Comparison of ENCODE assay signal across 13 cellular contexts in genomic region chr12:77070382-77071294, GRCh38.
DNase-seq lines count a peak whose midpoint lies in the region; ATAC-seq and TF ChIP-seq lines count a peak whose summit lies in the region.
"Had no signal": no experiment of that assay in that cellular context is flagged by ENCODE, and none has a peak within 500 bp of the region (broad histone marks: within the 10 kb centered on the region; RNA-seq: fewer than 3 reads in every experiment).

No MANE protein-coding gene starts in this region.

- TF ChIP-seq CTCF in MM.1S (IDR thresholded peaks at IDR 0.05; ENCODE audit: low read length), result no peak

- H3K36me3 ChIP-seq in MM.1S (replicated peaks; ENCODE audit: insufficient read depth, low read length), result no peaks in the 10 kb centered on the region
- H3K36me3 ChIP-seq: BLaER1 treated with 17β-estradiol and CSF1 and Interleukin-3, amounts not matched to agents 10 nM and 100 nM; colonic mucosa; sigmoid colon had no signal

- no peak overlapping the region for H3K4me3 ChIP-seq in MM.1S (ENCODE audit: low read length)
- H3K4me3 ChIP-seq: BLaER1 treated with 17β-estradiol and CSF1 and Interleukin-3, amounts not matched to agents 10 nM and 100 nM; colonic mucosa; sigmoid colon had no signal

- no peak overlapping the region for H3K9ac ChIP-seq in MM.1S (ENCODE audit: low read length)
- H3K9ac ChIP-seq: BLaER1 treated with 17β-estradiol and CSF1 and Interleukin-3, amounts not matched to agents 10 nM and 100 nM had no signal

- no peak overlapping the region for H2AFZ ChIP-seq in MM.1S (ENCODE audit: low read length)

- H3K4me1 ChIP-seq in MM.1S (ENCODE audit: low read length), result peaks cover 16% of the 10 kb centered on the region
- H3K4me1 ChIP-seq: colonic mucosa, sigmoid colon had no signal

- DNase-seq in MM.1S (peak; percentile 67), pons (ENCODE audit: low spot score) (no peak), MV-4-11 (lab: John Stamatoyannopoulos, UW) (no peak), HCEC 1CT (no peak), Ammon's horn (ENCODE audit: low spot score) (no peak)
- DNase-seq: activated CD4-positive, alpha-beta T cell treated with anti-CD3 and anti-CD28 coated beads for 36 hours; colonic mucosa; Right ventricle myocardium superior; sigmoid colon had no signal

- H3K9me3 ChIP-seq in MM.1S (replicated peaks; ENCODE audit: insufficient read depth, low read length), result no peaks in the 10 kb centered on the region
- H3K9me3 ChIP-seq: colonic mucosa, sigmoid colon had no signal

- H3K27me3 ChIP-seq in MM.1S (replicated peaks; ENCODE audit: insufficient read depth, low read length), result no peaks in the 10 kb centered on the region
- H3K27me3 ChIP-seq: BLaER1 treated with 17β-estradiol and CSF1 and Interleukin-3, amounts not matched to agents 10 nM and 100 nM; colonic mucosa; sigmoid colon had no signal

- H3K4me2 ChIP-seq in MM.1S (ENCODE audit: low read depth, low read length), result peak overlapping the region; percentile 46
- H3K4me2 ChIP-seq: BLaER1 treated with 17β-estradiol and CSF1 and Interleukin-3, amounts not matched to agents 10 nM and 100 nM had no signal

- no peak overlapping the region; the same call in 1 of the 2 replicates for H3K27ac ChIP-seq in MM.1S (ENCODE audit: low read length)
- H3K27ac ChIP-seq: BLaER1 treated with 17β-estradiol and CSF1 and Interleukin-3, amounts not matched to agents 10 nM and 100 nM; colonic mucosa; sigmoid colon had no signal

- H3K79me2 ChIP-seq in MM.1S (ENCODE audit: low read length), result no peaks in the 10 kb centered on the region

- peaks cover 13% of the 10 kb centered on the region; the same call in 1 of the 2 replicates for H3F3A ChIP-seq in MM.1S (ENCODE audit: insufficient read depth, low read length)

- no peaks in the 10 kb centered on the region for H3K9me2 ChIP-seq in MM.1S (replicated peaks; ENCODE audit: insufficient read depth, low read length)

- ATAC-seq in GM18508 (IDR thresholded peaks at IDR 0.05; ENCODE audit: insufficient read depth, unreplicated experiment) (peak; percentile 93), GM21367 (IDR thresholded peaks at IDR 0.05; ENCODE audit: unreplicated experiment) (peak; percentile 54), HG03025 (IDR thresholded peaks at IDR 0.05; ENCODE audit: low FRiP score, unreplicated experiment) (peak; percentile 64)
- ATAC-seq: activated CD4-positive, alpha-beta T cell treated with anti-CD3 and anti-CD28 coated beads for 36 hours had no signal

- H4K20me1 ChIP-seq in MM.1S (ENCODE audit: insufficient read depth, low read length), result no peaks in the 10 kb centered on the region
- H4K20me1 ChIP-seq: BLaER1 treated with 17β-estradiol and CSF1 and Interleukin-3, amounts not matched to agents 10 nM and 100 nM had no signal
